Comparison of ENCODE assay signal across 1 cellular context in genomic region chr19:1883784-1884183, GRCh38.
TF ChIP-seq lines count a peak whose summit lies in the region.

No MANE protein-coding gene starts in this region.

TF ChIP-seq in H1, 55 proteins besides CTCF, POLR2A, EP300 and RAD21:
- TF ChIP-seq USF2 (IDR thresholded peaks at IDR 0.05; ENCODE audit: low read length) (no peak), ZNF274 (IDR thresholded peaks at IDR 0.05; ENCODE audit: borderline replicate concordance, extremely low read depth, low read length) (no peak), RFX5 (IDR thresholded peaks at IDR 0.05; ENCODE audit: borderline replicate concordance, low read depth, low read length) (no peak), JUN (IDR thresholded peaks at IDR 0.05; ENCODE audit: low read depth, low read length) (no peak), TBP (IDR thresholded peaks at IDR 0.05; ENCODE audit: low read depth, low read length) (no peak), JUND (IDR thresholded peaks at IDR 0.05; ENCODE audit: low read length) (no peak), YY1 (IDR thresholded peaks at IDR 0.05; ENCODE audit: low read depth, low read length) (no peak), MAFK (IDR thresholded peaks at IDR 0.05; ENCODE audit: low read depth, low read length) (no peak), SIN3A (conservative IDR thresholded peaks at IDR 0.05 in 1 of 2, IDR thresholded peaks at IDR 0.05 in 1 of 2; ENCODE audit: low read depth in 1 of 2, low read length in 2 of 2) (no peak), BCL11A (IDR thresholded peaks at IDR 0.05; ENCODE audit: low read depth in 2 of 2, low read length in 2 of 2) (no peak), MAX (IDR thresholded peaks at IDR 0.05) (no peak), BACH1 (IDR thresholded peaks at IDR 0.05; ENCODE audit: low read length) (no peak), SAP30 (IDR thresholded peaks at IDR 0.05; ENCODE audit: insufficient read depth, insufficient replicate concordance, low read length) (no peak), EGR1 (IDR thresholded peaks at IDR 0.05; ENCODE audit: borderline replicate concordance, low read depth, low read length) (no peak)
TF ChIP-seq in H1: peak in this region for 0.
